In genomic region chr7:47988496-47989386, GRCh38 we compare ENCODE assay signal across 11 cellular contexts. TPM values are rescaled to one million over a fixed set of nuclear protein-coding genes. Genes with fewer than 3 reads are reported as not detected.
A peak's percentile ranks its signal among the peaks of the same experiment; 100 is the strongest.
DNase-seq lines count a peak whose midpoint lies in the region; ATAC-seq, FAIRE-seq and TF ChIP-seq lines count a peak whose summit lies in the region.
"Had no signal": no experiment of that assay in that cellular context is flagged by ENCODE, and none has a peak within 500 bp of the region (broad histone marks: within the 10 kb centered on the region; RNA-seq: fewer than 3 reads in every experiment).

No MANE protein-coding gene starts in this region.

- in situ Hi-C loops in KBM-7 (cut with MboI; ENCODE audit: low pct_unique_long_range_greater_than_20kb, low sequenced_read_pairs): no loop called here

- H2BK120ac ChIP-seq in mesendoderm (ENCODE audit: low read depth, low read length): no peak overlapping the region

- H3K27me3 Mint-ChIP-seq in WTC11 (ENCODE audit: low read depth): no peaks in the 10 kb centered on the region
- H3K27me3 Mint-ChIP-seq: activated T-cell treated with anti-CD3 and anti-CD28 coated beads, Interleukin-2, amount 50 U/mL, for 24 hours; naive B cell had no signal

- no peak overlapping the region for H3K4me2 ChIP-seq in mesendoderm (ENCODE audit: low read length)

- H3K23ac ChIP-seq in mesendoderm (ENCODE audit: low read length): no peak overlapping the region

- peak; percentile 55 for ATAC-seq in WTC11
- ATAC-seq in GM18909 (IDR thresholded peaks at IDR 0.05; ENCODE audit: poor library complexity, unreplicated experiment): no peak

- DNase-seq in KBM-7 (peak; percentile 9), WTC11 (ENCODE audit: low spot score) (no peak), mesendoderm (peak; percentile 51), ureter (ENCODE audit: low spot score) (no peak), NCI-H226 (no peak), amygdala (lab: John Stamatoyannopoulos, UW) (no peak)
- DNase-seq: activated T-cell treated with anti-CD3 and anti-CD28 coated beads, Interleukin-2, amount 50 U/mL, for 24 hours; naive B cell had no signal

- no peaks in the 10 kb centered on the region for H3K4me1 ChIP-seq in mesendoderm (ENCODE audit: control insufficient read depth, low read depth, low read length)

- H3K27ac Mint-ChIP-seq in WTC11: peak overlapping the region; percentile 67; the same call in 1 of the 2 replicates
- H3K27ac Mint-ChIP-seq: activated T-cell treated with anti-CD3 and anti-CD28 coated beads, Interleukin-2, amount 50 U/mL, for 24 hours had no signal

- no peaks in the 10 kb centered on the region for H3K79me1 ChIP-seq in mesendoderm (ENCODE audit: low read length)

- CTCF ChIA-PET in WTC11 (lab: Charles Lee): interaction anchor here (0.9 to 1.7 kb wide), 11 partner anchors 9 to 185 kb away, joined by 3 to 6 read pairs (median 3); partner anchors contain the start of genes HUS1 and UPP1

- H3K79me2 ChIP-seq in mesendoderm (ENCODE audit: control insufficient read depth, insufficient read depth, low read length): no peaks in the 10 kb centered on the region

- no peak overlapping the region for H3K18ac ChIP-seq in mesendoderm (ENCODE audit: low read length)

- no peak overlapping the region for H4K5ac ChIP-seq in mesendoderm (ENCODE audit: low read length)

- POLR2A ChIA-PET in WTC11 (lab: Charles Lee): no interaction called here

- H2AK5ac ChIP-seq in mesendoderm (ENCODE audit: low read length): no peak overlapping the region

- peaks cover 38% of the 10 kb centered on the region for H3K4me1 Mint-ChIP-seq in WTC11

- H2BK15ac ChIP-seq in mesendoderm (replicated peaks; ENCODE audit: low read depth): peak overlapping the region; percentile 74

- no peak overlapping the region for H3K27ac ChIP-seq in mesendoderm (ENCODE audit: low read depth, low read length)

- H3K36me3 ChIP-seq in mesendoderm (ENCODE audit: control insufficient read depth, insufficient read depth, low read length): no peaks in the 10 kb centered on the region

- H4K8ac ChIP-seq in mesendoderm (ENCODE audit: low read depth, low read length): no peak overlapping the region

- TF ChIP-seq CTCF in WTC11 (IDR thresholded peaks at IDR 0.05): no peak

- no CpG with 5 or more reads among the region's 8 CpGs for WGBS in mesendoderm (ENCODE audit: extremely low coverage, insufficient coverage, low lambda C conversion rate)

- no peak overlapping the region for H3K4ac ChIP-seq in mesendoderm (ENCODE audit: low read depth, low read length)

- peaks cover 4% of the 10 kb centered on the region; the same call in 1 of the 2 replicates for H3K36me3 Mint-ChIP-seq in WTC11
- H3K36me3 Mint-ChIP-seq: naive B cell had no signal

- peak; percentile 15 for FAIRE-seq in G401.6 (lab: Jason Lieb, UNC)

- peaks cover 7% of the 10 kb centered on the region for H3K9me3 Mint-ChIP-seq in WTC11
- H3K9me3 Mint-ChIP-seq: naive B cell had no signal

- H3K4me3 Mint-ChIP-seq in WTC11: peak overlapping the region; percentile 1; the same call in 1 of the 2 replicates
- H3K4me3 Mint-ChIP-seq: activated T-cell treated with anti-CD3 and anti-CD28 coated beads, Interleukin-2, amount 50 U/mL, for 24 hours had no signal

- no peak overlapping the region for H3K4me3 ChIP-seq in mesendoderm (ENCODE audit: low read length)

- no peak overlapping the region for H2BK5ac ChIP-seq in mesendoderm (ENCODE audit: low read length)

- H3K27me3 ChIP-seq in mesendoderm (ENCODE audit: insufficient read depth, low read length, poor library complexity): no peaks in the 10 kb centered on the region

- H3K9ac ChIP-seq in mesendoderm (ENCODE audit: low read length): no peak overlapping the region

- no peak overlapping the region for H3K56ac ChIP-seq in mesendoderm (ENCODE audit: low read length)

TF ChIP-seq in WTC11, 78 proteins besides CTCF, POLR2A, EP300 and RAD21:
- TF ChIP-seq ZBTB43 (CRISPR knock-in tag; IDR thresholded peaks at IDR 0.05) (no peak), FOXP4 (CRISPR knock-in tag; IDR thresholded peaks at IDR 0.05) (no peak), NFYB (CRISPR knock-in tag; conservative IDR thresholded peaks at IDR 0.05; ENCODE audit: low read depth) (no peak), ZNF512 (CRISPR knock-in tag; IDR thresholded peaks at IDR 0.05; ENCODE audit: borderline replicate concordance) (no peak)

RNA-seq across cellular contexts. Expression of gene HUS1, which starts 9.3 kb away (rescaled TPM):
- total RNA-seq in WTC11 (2021) (31.1 to 33.4 TPM (median 32.7 TPM) in 3 replicates), ureter (43.1 TPM)
- 24.9 TPM for polyA plus RNA-seq in mesendoderm (2013, experiment 1 of 2)
- 25.9 TPM for polyA plus RNA-seq in mesendoderm (2013, experiment 2 of 2)

RNA-seq across cellular contexts. Expression of gene SUN3, which starts 40.2 kb away (rescaled TPM):
- total RNA-seq in WTC11 (2021) (not detected in 3 replicates), ureter (not detected)
- 0.13 TPM for polyA plus RNA-seq in mesendoderm (2013, experiment 1 of 2)
- polyA plus RNA-seq in mesendoderm (2013, experiment 2 of 2): 0.10 TPM
- total RNA-seq: NCI-H460 had no signal

RNA-seq across cellular contexts. Expression of gene PKD1L1, which starts 40.5 kb away (rescaled TPM):
- total RNA-seq in WTC11 (2021) (0.07 to 0.16 TPM (median 0.09 TPM) in 3 replicates), ureter (5.9 TPM)
- polyA plus RNA-seq in mesendoderm (2013, experiment 1 of 2): 0.06 TPM
- 0.07 TPM for polyA plus RNA-seq in mesendoderm (2013, experiment 2 of 2)

RNA-seq across cellular contexts. Expression of gene C7orf57, which starts 46.6 kb away (rescaled TPM):
- total RNA-seq in WTC11 (2021) (0.39 to 0.90 TPM (median 0.60 TPM) in 3 replicates), ureter (0.42 TPM)
- 0.20 TPM for polyA plus RNA-seq in mesendoderm (2013, experiment 1 of 2)
- 0.22 TPM for polyA plus RNA-seq in mesendoderm (2013, experiment 2 of 2)
- total RNA-seq: NCI-H460 had no signal

Comparison
In these comparisons a context has a peak if more than half of its experiments do, and no peak if none do; other contexts are left out.
1. DNase-seq: peak in KBM-7 (single experiment) and mesendoderm (single experiment); none in WTC11 (single experiment), ureter (single experiment), NCI-H226 (single experiment) and amygdala (0 of 56).